17 cellular contexts compared by ENCODE assay signal in the genomic region with DNA sequence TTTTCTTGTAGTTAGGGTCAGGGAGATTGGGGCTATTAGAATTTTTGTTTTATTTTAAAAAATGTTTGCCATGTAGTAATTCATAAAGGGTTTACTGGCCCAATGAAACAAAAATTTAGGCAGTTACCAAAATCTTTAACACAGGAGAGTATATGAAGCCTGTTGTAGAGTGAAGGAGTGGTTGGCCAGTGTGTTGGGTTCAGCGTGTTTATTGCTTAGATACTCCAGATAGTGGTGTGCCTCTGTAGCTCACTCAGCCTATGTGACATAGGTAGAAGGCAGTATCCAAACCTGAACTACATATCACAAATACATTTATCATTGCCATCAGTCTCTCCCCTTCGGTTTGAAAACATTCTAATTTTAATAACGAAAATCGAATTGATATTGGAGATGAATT. TPM values are rescaled to one million over a fixed set of nuclear protein-coding genes. Genes with fewer than 3 reads are reported as not detected.
DNase-seq lines count a peak whose midpoint lies in the region; ATAC-seq, FAIRE-seq and TF ChIP-seq lines count a peak whose summit lies in the region.
"Had no signal": no experiment of that assay in that cellular context is flagged by ENCODE, and none has a peak within 500 bp of the region (broad histone marks: within the 10 kb centered on the region; RNA-seq: fewer than 3 reads in every experiment).

No MANE protein-coding gene starts in this region.

- H3K9ac ChIP-seq in HepG2 (ENCODE audit: insufficient read depth, low read depth, low read length) = no peak overlapping the region

- no peaks in the 10 kb centered on the region for H3K9me3 Mint-ChIP-seq in nephron
- H3K9me3 Mint-ChIP-seq: stimulated activated effector memory CD8-positive, alpha-beta T cell treated with anti-CD3 and anti-CD28 coated beads, Interleukin-12 subunit alpha, Interleukin-12 subunit beta, amount 100 ng/mL, for 72 hours had no signal

- H3K27me3 Mint-ChIP-seq in nephron (ENCODE audit: low read depth) = no peaks in the 10 kb centered on the region
- H3K27me3 Mint-ChIP-seq: activated CD8-positive, alpha-beta memory T cell treated with anti-CD3 and anti-CD28 coated beads, Interleukin-2, amount 10 ng/mL, durations not matched to agents 7 days and 5 days had no signal

- H3K27ac ChIP-seq in right lobe of liver (peak overlapping the region; percentile 10 to 58 (median 29)), HepG2 (ENCODE audit: extremely low read length, insufficient read depth, low read length) (no peak overlapping the region), esophagus muscularis mucosa (replicated peaks in 1 of 4) (peak overlapping the region in 2 of 4 donors; percentile 12 to 25)

- POLR2A ChIA-PET in HepG2 (lab: Yijun Ruan, JAX) = no interaction called here

- H3K36me3 ChIP-seq in right lobe of liver (no peaks in the 10 kb centered on the region), HepG2 (replicated peaks in 1 of 2; ENCODE audit: control insufficient read depth in 1 of 2, insufficient read depth in 2 of 2, low read length in 2 of 2) (no peaks in the 10 kb centered on the region), esophagus muscularis mucosa (no peaks in the 10 kb centered on the region)

- H3K9me3 ChIP-seq in right lobe of liver = no peaks in the 10 kb centered on the region
- no peaks in the 10 kb centered on the region for H3K9me3 ChIP-seq in HepG2 (ENCODE audit: low read length)
- H3K9me3 ChIP-seq in esophagus muscularis mucosa = no peaks in the 10 kb centered on the region

- peak overlapping the region; percentile 17 to 62 (median 56) for H3K4me3 Mint-ChIP-seq in nephron
- H3K4me3 Mint-ChIP-seq: activated CD8-positive, alpha-beta memory T cell treated with anti-CD3 and anti-CD28 coated beads, Interleukin-2, amount 10 ng/mL, durations not matched to agents 7 days and 5 days; stimulated activated effector memory CD8-positive, alpha-beta T cell treated with anti-CD3 and anti-CD28 coated beads, Interleukin-12 subunit alpha, Interleukin-12 subunit beta, amount 100 ng/mL, for 72 hours had no signal

- H3K4me3 ChIP-seq in right lobe of liver (no peak overlapping the region), HepG2 (replicated peaks in 1 of 3; ENCODE audit: insufficient read depth in 1 of 3, low read depth in 2 of 3, low read length in 3 of 3) (no peak overlapping the region), esophagus muscularis mucosa (peak overlapping the region; percentile 27 to 34 (median 32))

- H3K36me3 Mint-ChIP-seq in nephron (ENCODE audit: low read depth) = no peaks in the 10 kb centered on the region
- H3K36me3 Mint-ChIP-seq: activated CD8-positive, alpha-beta memory T cell treated with anti-CD3 and anti-CD28 coated beads, Interleukin-2, amount 10 ng/mL, durations not matched to agents 7 days and 5 days; stimulated activated effector memory CD8-positive, alpha-beta T cell treated with anti-CD3 and anti-CD28 coated beads, Interleukin-12 subunit alpha, Interleukin-12 subunit beta, amount 100 ng/mL, for 72 hours had no signal

- no peaks in the 10 kb centered on the region for H3K4me1 ChIP-seq in right lobe of liver
- H3K4me1 ChIP-seq in HepG2 (ENCODE audit: insufficient read depth, low read length) = no peaks in the 10 kb centered on the region
- H3K4me1 ChIP-seq in esophagus muscularis mucosa = no peaks in the 10 kb centered on the region

- FAIRE-seq in HepG2 (lab: Jason Lieb, UNC) = no peak

- peaks cover 6% of the 10 kb centered on the region for H3K4me1 Mint-ChIP-seq in nephron
- H3K4me1 Mint-ChIP-seq: activated CD8-positive, alpha-beta memory T cell treated with anti-CD3 and anti-CD28 coated beads, Interleukin-2, amount 10 ng/mL, durations not matched to agents 7 days and 5 days; stimulated activated effector memory CD8-positive, alpha-beta T cell treated with anti-CD3 and anti-CD28 coated beads, Interleukin-12 subunit alpha, Interleukin-12 subunit beta, amount 100 ng/mL, for 72 hours had no signal

- no peaks in the 10 kb centered on the region for H3K79me2 ChIP-seq in HepG2 (ENCODE audit: insufficient read depth, low read length)

- H4K20me1 ChIP-seq in HepG2 (ENCODE audit: insufficient read depth, low read length) = no peaks in the 10 kb centered on the region

- no peak for TF ChIP-seq RAD21 in HepG2 (CRISPR knock-in tag; IDR thresholded peaks at IDR 0.05)

- H3K27me3 ChIP-seq in right lobe of liver (no peaks in the 10 kb centered on the region), HepG2 (ENCODE audit: control insufficient read depth in 1 of 2, insufficient read depth in 2 of 2, low read length in 2 of 2) (0 out of 5 replicates have a peak, but pooled peaks cover 1 to 2% of the 10 kb centered on the region in 2 experiments), esophagus muscularis mucosa (no peaks in the 10 kb centered on the region)

- TF ChIP-seq CTCF in right lobe of liver (IDR thresholded peaks at IDR 0.05) (no peak), HepG2 (CRISPR knock-in tag; IDR thresholded peaks at IDR 0.05) (no peak), esophagus muscularis mucosa (IDR thresholded peaks at IDR 0.05) (no peak), nephron (IDR thresholded peaks at IDR 0.05; ENCODE audit: unreplicated experiment in 3 of 3) (no peak)

- CTCF ChIA-PET in HepG2 (lab: Yijun Ruan, JAX; ENCODE audit: low intra/inter-chr PET ratio, low total read pairs) = no interaction called here

- ATAC-seq in right lobe of liver = peak in 2 of 4 donors; percentile 26 to 47
- ATAC-seq in HepG2 = no peak
- ATAC-seq in HG03442 (IDR thresholded peaks at IDR 0.05; ENCODE audit: unreplicated experiment) = no peak
- ATAC-seq: activated CD8-positive, alpha-beta memory T cell treated with anti-CD3 and anti-CD28 coated beads, Interleukin-2, amount 10 ng/mL, durations not matched to agents 7 days and 5 days; stimulated activated effector memory CD8-positive, alpha-beta T cell treated with anti-CD3 and anti-CD28 coated beads, Interleukin-12 subunit alpha, Interleukin-12 subunit beta, amount 100 ng/mL, for 72 hours had no signal

- intact Hi-C loops in right lobe of liver (cut with DNase I) = no loop called here
- intact Hi-C loops in HepG2 (cut with micrococcal nuclease; ENCODE audit: unreplicated experiment) = no loop called here
- intact Hi-C loops in esophagus muscularis mucosa (cut with DNase I) = no loop called here

- H2AFZ ChIP-seq in HepG2 (ENCODE audit: low read length) = no peak overlapping the region

- no TSS peak for BruUV-seq in HepG2 (replicated peaks; lab: Mats Ljungman, UMichigan)

- no peak for TF ChIP-seq EP300 in HepG2 (IDR thresholded peaks at IDR 0.05; ENCODE audit: low read depth in 2 of 2, low read length in 2 of 2)
- no peak for TF ChIP-seq EP300 in HepG2 (CRISPR knock-in tag; IDR thresholded peaks at IDR 0.05; ENCODE audit: borderline replicate concordance)
- TF ChIP-seq EP300 in esophagus muscularis mucosa (IDR thresholded peaks at IDR 0.05) = no peak

- no peak overlapping the region for H3K4me2 ChIP-seq in HepG2 (ENCODE audit: low read depth, low read length)

- TF ChIP-seq POLR2A in right lobe of liver (IDR thresholded peaks at IDR 0.05) = no peak
- TF ChIP-seq POLR2A in HepG2 (IDR thresholded peaks at IDR 0.05; ENCODE audit: insufficient read depth in 1 of 2, low read depth in 2 of 2, low read length in 2 of 2) = no peak
- TF ChIP-seq POLR2A in esophagus muscularis mucosa (IDR thresholded peaks at IDR 0.05; ENCODE audit: low read depth) = no peak

- 40% methylated on average over 4 of the region's 4 CpGs for WGBS in right lobe of liver (ENCODE audit: insufficient coverage, low coverage, low lambda C conversion rate, missing lambda C conversion rate)
- 2% methylated on average over 4 of the region's 4 CpGs for WGBS in HepG2 (ENCODE audit: low lambda C conversion rate)
- WGBS in esophagus muscularis mucosa = 70% methylated on average over 4 of the region's 4 CpGs

- DNase-seq in right lobe of liver (no peak), HepG2 (ENCODE audit: low spot score) (no peak), esophagus muscularis mucosa (ENCODE audit: extremely low spot score) (no peak), DMS53 (lab: John Stamatoyannopoulos, UW) (no peak), NCI-H82 treated with DMSO at 0.1 percent for 48 hours (lab: John Stamatoyannopoulos, UW; ENCODE audit: unreplicated experiment) (no peak), HPDE6-E6E7 (ENCODE audit: extremely low spot score) (no peak)
- DNase-seq: activated CD4-positive, CD25-positive, alpha-beta regulatory T cell treated with anti-CD3 and anti-CD28 coated beads, Interleukin-2, amount 50 U/mL, for 72 hours; activated CD8-positive, alpha-beta memory T cell treated with anti-CD3 and anti-CD28 coated beads, Interleukin-2, amount 10 ng/mL, durations not matched to agents 7 days and 5 days; activated naive CD4-positive, alpha-beta T cell; foreskin fibroblast; midbrain; NCI-H2029 had no signal

- in situ Hi-C loops in HepG2 (cut with HindIII; ENCODE audit: extremely low pct_ligation_motif_present, low pct_unique_long_range_greater_than_20kb) = no loop called here

- no peak overlapping the region for H3K27ac Mint-ChIP-seq in nephron
- H3K27ac Mint-ChIP-seq: activated CD8-positive, alpha-beta memory T cell treated with anti-CD3 and anti-CD28 coated beads, Interleukin-2, amount 10 ng/mL, durations not matched to agents 7 days and 5 days; stimulated activated effector memory CD8-positive, alpha-beta T cell treated with anti-CD3 and anti-CD28 coated beads, Interleukin-12 subunit alpha, Interleukin-12 subunit beta, amount 100 ng/mL, for 72 hours had no signal

RNA-seq across cellular contexts. Expression of a gene that starts 1.2 kb away (rescaled TPM):
- total RNA-seq in right lobe of liver (1 to 10 TPM; 4.0 to 6.9 (median 6.1) TPM), HepG2 (2016; rRNA removed; fragmentation: Illumina TruSeq; extraction: Trizol) (not detected in 2 replicates), esophagus muscularis mucosa (10 to 100 TPM in 3 of 4 donors, 1 to 10 TPM in 1; 7.5 to 17.4 (median 15.5) TPM)
- not detected in 2 replicates for total RNA-seq in HepG2 (2016; cell fraction: cytosol; rRNA removed; fragmentation: Illumina TruSeq; extraction: Trizol; ENCODE audit: low read depth)
- not detected in 2 replicates for total RNA-seq in HepG2 (2016; cell fraction: insoluble cytoplasmic fraction; rRNA removed; fragmentation: Illumina TruSeq; extraction: Trizol)
- total RNA-seq in HepG2 (2016; cell fraction: membrane; rRNA removed; fragmentation: Illumina TruSeq; extraction: Trizol) = not detected in 2 replicates
- total RNA-seq in HepG2 (2016; cell fraction: nucleus; rRNA removed; fragmentation: Illumina TruSeq; extraction: Trizol) = not detected in 2 replicates
- polyA plus RNA-seq in HepG2 (2011; rRNA removed) = not detected in 2 replicates
- polyA plus RNA-seq in HepG2 (2011; cell fraction: cytosol; rRNA removed) = not detected in 2 replicates
- not detected in 2 replicates for polyA plus RNA-seq in HepG2 (2011; cell fraction: nucleus; rRNA removed)
- polyA plus RNA-seq in HepG2 (2012) = not detected in 2 replicates
- polyA plus RNA-seq in HepG2 (2016; cell fraction: cytosol; fragmentation: Illumina TruSeq; extraction: Trizol; ENCODE audit: low read depth) = not detected in 2 replicates
- not detected in 2 replicates for polyA plus RNA-seq in HepG2 (2016; cell fraction: insoluble cytoplasmic fraction; fragmentation: Illumina TruSeq; extraction: Trizol; ENCODE audit: low read depth)
- polyA plus RNA-seq in HepG2 (2016; cell fraction: membrane; fragmentation: Illumina TruSeq; extraction: Trizol; ENCODE audit: low read depth) = not detected in 2 replicates
- not detected in 2 replicates for polyA plus RNA-seq in HepG2 (2016; cell fraction: nucleus; fragmentation: Illumina TruSeq; extraction: Trizol; ENCODE audit: insufficient read depth, low read depth)
- 0.05 TPM in 1 of 2 replicates, not detected in the other for polyA minus RNA-seq in HepG2 (2011; rRNA and poly(A)+ RNA removed; ENCODE audit: low replicate concordance)
- polyA minus RNA-seq in HepG2 (2011; cell fraction: cytosol; rRNA and poly(A)+ RNA removed) = not detected in 2 replicates
- not detected in 2 replicates for polyA minus RNA-seq in HepG2 (2011; cell fraction: nucleus; rRNA and poly(A)+ RNA removed)
- total RNA-seq: activated CD8-positive, alpha-beta memory T cell treated with anti-CD3 and anti-CD28 coated beads, Interleukin-2, amount 10 ng/mL, durations not matched to agents 7 days and 5 days; RPMI7951; T-helper 1 cell treated with Interleukin-12 subunit alpha and Interleukin-12 subunit beta and Interleukin-4 antibody, amounts not matched to agents 30 ng/mL and 1 ng/mL, for 36 hours had no signal

Comparison
In these comparisons a context has a peak if more than half of its experiments do, and no peak if none do; other contexts are left out.
1. H3K4me3 ChIP-seq: peak in esophagus muscularis mucosa (4 of 4); none in right lobe of liver (0 of 3) and HepG2 (0 of 3).